ENCODE assay signal across 15 cellular contexts in the genomic region with DNA sequence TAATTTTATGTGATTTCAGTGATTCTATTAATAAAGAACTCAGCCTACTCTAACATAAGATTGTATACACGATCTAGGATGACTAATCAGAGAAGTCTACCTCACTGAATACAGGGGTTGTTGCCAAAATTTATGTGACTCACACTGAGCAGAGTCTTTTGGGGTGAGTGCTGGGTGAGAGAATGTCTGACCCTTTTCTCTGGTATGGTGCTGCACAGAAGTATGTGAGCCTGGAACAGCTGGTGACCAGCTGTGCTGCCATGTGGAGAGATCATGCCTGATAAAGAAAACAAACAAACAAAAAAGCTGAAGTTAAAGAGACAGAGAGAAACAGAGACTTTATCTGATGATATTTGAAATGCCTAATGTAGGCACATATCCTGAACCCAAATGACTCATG.
DNase-seq lines count a peak whose midpoint lies in the region; ATAC-seq and TF ChIP-seq lines count a peak whose summit lies in the region.
"Had no signal": no experiment of that assay in that cellular context is flagged by ENCODE, and none has a peak within 500 bp of the region (broad histone marks: within the 10 kb centered on the region; RNA-seq: fewer than 3 reads in every experiment).

No MANE protein-coding gene starts in this region.

- H3K4me3 Mint-ChIP-seq in WTC11, result no peak overlapping the region
- H3K4me3 Mint-ChIP-seq: CD4-positive, alpha-beta memory T cell had no signal

- peak; percentile 93 for DNase-seq in AG09309 (ENCODE audit: low read depth)
- peak; percentile 97 for DNase-seq in LHCN-M2 (ENCODE audit: low read depth)
- peak; percentile 95 for DNase-seq in choroid plexus epithelial cell (ENCODE audit: low read depth)
- peak; percentile 36 for DNase-seq in left kidney (ENCODE audit: low read depth, low spot score)
- DNase-seq in DMS 273 (lab: John Stamatoyannopoulos, UW; ENCODE audit: unreplicated experiment), result no peak
- no peak for DNase-seq in HuH-7 (ENCODE audit: low spot score)
- no peak for DNase-seq in WTC11 (ENCODE audit: low spot score)
- DNase-seq: activated CD4-positive, alpha-beta T cell treated with anti-CD3 and anti-CD28 coated beads, Interleukin-2, amount 50 U/mL, for 4 hours; CD4-positive, alpha-beta memory T cell; esophagus squamous epithelium; NCI-H146; RPMI8226; stimulated activated naive CD8-positive, alpha-beta T cell treated with anti-CD3 and anti-CD28 coated beads, Interleukin-15, Interleukin-2, amounts not matched to agents 100 U/mL and 50 U/mL, for 24 hours had no signal

- no peak for TF ChIP-seq CTCF in AG09309 (IDR thresholded peaks at IDR 0.05; ENCODE audit: control insufficient read depth, insufficient read depth, low read depth, low read length, missing control alignments)
- TF ChIP-seq CTCF in choroid plexus epithelial cell (conservative IDR thresholded peaks at IDR 0.05; ENCODE audit: low read depth, low read length), result no peak
- no peak for TF ChIP-seq CTCF in WTC11 (IDR thresholded peaks at IDR 0.05)

- H3K27ac Mint-ChIP-seq in WTC11, result no peak overlapping the region
- H3K27ac Mint-ChIP-seq: activated naive CD4-positive, alpha-beta T cell treated with anti-CD3 and anti-CD28 coated beads, Interleukin-2, amount 50 U/mL, for 72 hours; CD4-positive, alpha-beta memory T cell had no signal

- no peaks in the 10 kb centered on the region; the same call in 1 of the 2 replicates for H3K27me3 Mint-ChIP-seq in WTC11 (ENCODE audit: low read depth)
- H3K27me3 Mint-ChIP-seq: CD4-positive, alpha-beta memory T cell had no signal

- H3K9me3 Mint-ChIP-seq in WTC11, result peaks cover 9% of the 10 kb centered on the region

- ATAC-seq in HG03045 (IDR thresholded peaks at IDR 0.05; ENCODE audit: unreplicated experiment) (no peak), WTC11 (no peak)
- ATAC-seq: activated naive CD4-positive, alpha-beta T cell treated with anti-CD3 and anti-CD28 coated beads, Interleukin-2, amount 50 U/mL, for 72 hours; stimulated activated naive CD8-positive, alpha-beta T cell treated with anti-CD3 and anti-CD28 coated beads, Interleukin-15, Interleukin-2, amounts not matched to agents 100 U/mL and 50 U/mL, for 24 hours had no signal

- CTCF ChIA-PET in WTC11 (lab: Charles Lee), result no interaction called here

- H3K4me1 Mint-ChIP-seq in WTC11, result no peaks in the 10 kb centered on the region
- H3K4me1 Mint-ChIP-seq: CD4-positive, alpha-beta memory T cell had no signal

- no peaks in the 10 kb centered on the region for H3K36me3 Mint-ChIP-seq in WTC11
- H3K36me3 Mint-ChIP-seq: activated naive CD4-positive, alpha-beta T cell treated with anti-CD3 and anti-CD28 coated beads, Interleukin-2, amount 50 U/mL, for 72 hours; CD4-positive, alpha-beta memory T cell had no signal

- POLR2A ChIA-PET in WTC11 (lab: Charles Lee), result no interaction called here

- no peak overlapping the region for H3K4me3 ChIP-seq in AG09309 (ENCODE audit: control insufficient read depth, low read depth, low read length)
- H3K4me3 ChIP-seq in choroid plexus epithelial cell (ENCODE audit: low read depth, low read length), result no peak overlapping the region
- H3K4me3 ChIP-seq: esophagus squamous epithelium had no signal

TF ChIP-seq in WTC11, 78 proteins besides CTCF, POLR2A, EP300 and RAD21:
- TF ChIP-seq, protein P1, sequence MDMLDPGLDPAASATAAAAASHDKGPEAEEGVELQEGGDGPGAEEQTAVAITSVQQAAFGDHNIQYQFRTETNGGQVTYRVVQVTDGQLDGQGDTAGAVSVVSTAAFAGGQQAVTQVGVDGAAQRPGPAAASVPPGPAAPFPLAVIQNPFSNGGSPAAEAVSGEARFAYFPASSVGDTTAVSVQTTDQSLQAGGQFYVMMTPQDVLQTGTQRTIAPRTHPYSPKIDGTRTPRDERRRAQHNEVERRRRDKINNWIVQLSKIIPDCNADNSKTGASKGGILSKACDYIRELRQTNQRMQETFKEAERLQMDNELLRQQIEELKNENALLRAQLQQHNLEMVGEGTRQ (CRISPR knock-in tag; IDR thresholded peaks at IDR 0.05), result no peak
- no peak for TF ChIP-seq PREB (CRISPR knock-in tag; IDR thresholded peaks at IDR 0.05; ENCODE audit: borderline replicate concordance)
- TF ChIP-seq JAZF1 (CRISPR knock-in tag; IDR thresholded peaks at IDR 0.05), result no peak
- TF ChIP-seq FOXK1 (CRISPR knock-in tag; IDR thresholded peaks at IDR 0.05), result no peak
- no peak for TF ChIP-seq AR (CRISPR knock-in tag; IDR thresholded peaks at IDR 0.05)
- no peak for TF ChIP-seq FOXJ3 (CRISPR knock-in tag; IDR thresholded peaks at IDR 0.05; ENCODE audit: borderline replicate concordance)
- TF ChIP-seq GTF2I (CRISPR knock-in tag; conservative IDR thresholded peaks at IDR 0.05), result no peak
- no peak for TF ChIP-seq ZNF671 (CRISPR knock-in tag; IDR thresholded peaks at IDR 0.05)
- no peak for TF ChIP-seq ZNF138 (CRISPR knock-in tag; conservative IDR thresholded peaks at IDR 0.05)
- TF ChIP-seq, protein P2, sequence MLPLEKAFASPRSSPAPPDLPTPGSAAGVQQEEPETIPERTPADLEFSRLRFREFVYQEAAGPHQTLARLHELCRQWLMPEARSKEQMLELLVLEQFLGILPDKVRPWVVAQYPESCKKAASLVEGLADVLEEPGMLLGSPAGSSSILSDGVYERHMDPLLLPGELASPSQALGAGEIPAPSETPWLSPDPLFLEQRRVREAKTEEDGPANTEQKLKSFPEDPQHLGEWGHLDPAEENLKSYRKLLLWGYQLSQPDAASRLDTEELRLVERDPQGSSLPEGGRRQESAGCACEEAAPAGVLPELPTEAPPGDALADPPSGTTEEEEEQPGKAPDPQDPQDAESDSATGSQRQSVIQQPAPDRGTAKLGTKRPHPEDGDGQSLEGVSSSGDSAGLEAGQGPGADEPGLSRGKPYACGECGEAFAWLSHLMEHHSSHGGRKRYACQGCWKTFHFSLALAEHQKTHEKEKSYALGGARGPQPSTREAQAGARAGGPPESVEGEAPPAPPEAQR (CRISPR knock-in tag; IDR thresholded peaks at IDR 0.05), result no peak
- no peak for TF ChIP-seq SMAD3 (CRISPR knock-in tag; IDR thresholded peaks at IDR 0.05; ENCODE audit: borderline replicate concordance)
- TF ChIP-seq ZNF423 (CRISPR knock-in tag; IDR thresholded peaks at IDR 0.05), result no peak
- TF ChIP-seq CBFB (CRISPR knock-in tag; IDR thresholded peaks at IDR 0.05; ENCODE audit: low read depth), result no peak

Comparison
In these comparisons a context has a peak if more than half of its experiments do, and no peak if none do; other contexts are left out.
1. DNase-seq: peak in AG09309 (single experiment), LHCN-M2 (single experiment), choroid plexus epithelial cell (single experiment) and left kidney (single experiment); none in DMS 273 (single experiment), HuH-7 (single experiment) and WTC11 (single experiment).